In genomic region chr17:66900126-66901010, GRCh38 we compare ENCODE assay signal across 10 cellular contexts.
A peak's percentile ranks its signal among the peaks of the same experiment; 100 is the strongest.
DNase-seq lines count a peak whose midpoint lies in the region; ATAC-seq and TF ChIP-seq lines count a peak whose summit lies in the region.
"Had no signal": no experiment of that assay in that cellular context is flagged by ENCODE, and none has a peak within 500 bp of the region (broad histone marks: within the 10 kb centered on the region; RNA-seq: fewer than 3 reads in every experiment).

No MANE protein-coding gene starts in this region.

- H3K27me3 ChIP-seq in MG63 = no peaks in the 10 kb centered on the region
- H3K27me3 ChIP-seq: vagina had no signal

- ATAC-seq in HG02759 (IDR thresholded peaks at IDR 0.05; ENCODE audit: unreplicated experiment) = no peak
- no peak for ATAC-seq in HG03045 (IDR thresholded peaks at IDR 0.05; ENCODE audit: unreplicated experiment)
- ATAC-seq: T-cell had no signal

- no peaks in the 10 kb centered on the region for H3K9me3 ChIP-seq in MG63
- H3K9me3 ChIP-seq: vagina had no signal

- TF ChIP-seq CTCF in 22Rv1 (IDR thresholded peaks at IDR 0.05) (peak; percentile 63), fibroblast of villous mesenchyme (IDR thresholded peaks at IDR 0.05; ENCODE audit: insufficient read depth, low read depth, low read length) (peak; percentile 31)

- H3K4me3 ChIP-seq in fibroblast of villous mesenchyme (ENCODE audit: low read depth, low read length) (no peak overlapping the region), MG63 (no peak overlapping the region)
- H3K4me3 ChIP-seq: vagina had no signal

- H3K36me3 ChIP-seq in MG63 = no peaks in the 10 kb centered on the region
- H3K36me3 ChIP-seq: vagina had no signal

- H3K27ac ChIP-seq in 22Rv1 = no peak overlapping the region
- H3K27ac ChIP-seq: vagina had no signal

- peak; percentile 57 for DNase-seq in ELR (ENCODE audit: low read depth)
- DNase-seq in RPMI8226 = peak; percentile 9
- DNase-seq in fibroblast of villous mesenchyme (ENCODE audit: low read depth) = peak; percentile 14
- no peak for DNase-seq in MG63
- DNase-seq in mesenteric fat pad (ENCODE audit: low spot score) = no peak
- DNase-seq: T-cell had no signal

Comparison
In these comparisons a context has a peak if more than half of its experiments do, and no peak if none do; other contexts are left out.
1. DNase-seq: peak in ELR (single experiment), RPMI8226 (single experiment) and fibroblast of villous mesenchyme (single experiment); none in MG63 (single experiment) and mesenteric fat pad (single experiment).